In genomic region chr4:54067163-54067562, GRCh38 we compare ENCODE assay signal across 2 cellular contexts.
TF ChIP-seq lines count a peak whose summit lies in the region.

No MANE protein-coding gene starts in this region.

TF ChIP-seq in HCT116, 20 proteins besides CTCF, POLR2A, EP300 and RAD21:
- TF ChIP-seq JUND (IDR thresholded peaks at IDR 0.05): peak; percentile 49
- 0 out of 2 replicates have a peak, but pooled peaks have one; percentile 10 for TF ChIP-seq CBX3 (IDR thresholded peaks at IDR 0.05; ENCODE audit: low read depth)
- TF ChIP-seq ELF1 (IDR thresholded peaks at IDR 0.05; ENCODE audit: borderline replicate concordance, low read depth): no peak
- peak; percentile 34 for TF ChIP-seq EGR1 (IDR thresholded peaks at IDR 0.05; ENCODE audit: low read depth)
- TF ChIP-seq POLR2AphosphoS5 (IDR thresholded peaks at IDR 0.05; ENCODE audit: low read depth, low read length): 0 out of 2 replicates have a peak, but pooled peaks have one; percentile 30
- no peak for TF ChIP-seq SRF (IDR thresholded peaks at IDR 0.05; ENCODE audit: low read depth)
- TF ChIP-seq REST (IDR thresholded peaks at IDR 0.05; ENCODE audit: low read depth): no peak
- no peak for TF ChIP-seq CEBPB (IDR thresholded peaks at IDR 0.05; ENCODE audit: low read depth)
- TF ChIP-seq ZBTB33 (IDR thresholded peaks at IDR 0.05; ENCODE audit: extremely low read depth, insufficient replicate concordance, low read length): no peak
- TF ChIP-seq EZH2 (IDR thresholded peaks at IDR 0.05): no peak
- TF ChIP-seq FOSL1 (IDR thresholded peaks at IDR 0.05; ENCODE audit: low read depth): peak; percentile 63; the same call in 1 of the 2 replicates
- TF ChIP-seq SIN3A (IDR thresholded peaks at IDR 0.05; ENCODE audit: low read depth): no peak
- TF ChIP-seq EZH2phosphoT487 (IDR thresholded peaks at IDR 0.05; ENCODE audit: borderline replicate concordance): no peak
- peak; percentile 67 for TF ChIP-seq SP1 (IDR thresholded peaks at IDR 0.05; ENCODE audit: low read depth)
- TF ChIP-seq ZNF274 (IDR thresholded peaks at IDR 0.05; ENCODE audit: low read depth, low read length): no peak
- no peak for TF ChIP-seq ZFX (IDR thresholded peaks at IDR 0.05)
TF ChIP-seq in HCT116: peak in this region for 6.

TF ChIP-seq in GM23338, 12 proteins besides CTCF, POLR2A, EP300 and RAD21:
- TF ChIP-seq EZH2 (IDR thresholded peaks at IDR 0.05; ENCODE audit: low read depth, unreplicated experiment): no peak
- no peak for TF ChIP-seq CREB1 (CRISPR knock-in tag; IDR thresholded peaks at IDR 0.05; ENCODE audit: low read depth)
- TF ChIP-seq REST (IDR thresholded peaks at IDR 0.05; ENCODE audit: unreplicated experiment): no peak
- no peak for TF ChIP-seq ETS1 (IDR thresholded peaks at IDR 0.05)
- no peak for TF ChIP-seq JUNB (IDR thresholded peaks at IDR 0.05; ENCODE audit: unreplicated experiment)
- no peak for TF ChIP-seq ZNF331 (CRISPR knock-in tag; IDR thresholded peaks at IDR 0.05; ENCODE audit: low read depth)
- no peak for TF ChIP-seq NANOG (IDR thresholded peaks at IDR 0.05; ENCODE audit: borderline replicate concordance)
- TF ChIP-seq POLR2AphosphoS5 (IDR thresholded peaks at IDR 0.05; ENCODE audit: low read depth): no peak
- no peak for TF ChIP-seq EZH2phosphoT487 (IDR thresholded peaks at IDR 0.05; ENCODE audit: unreplicated experiment)
- no peak for TF ChIP-seq STAT1 (IDR thresholded peaks at IDR 0.05; ENCODE audit: unreplicated experiment)
- TF ChIP-seq ZNF114 (CRISPR knock-in tag; IDR thresholded peaks at IDR 0.05): no peak
- TF ChIP-seq ZNF462 (CRISPR knock-in tag; IDR thresholded peaks at IDR 0.05): no peak
